Comparison of ENCODE assay signal across 14 cellular contexts in genomic region chrX:93932471-93933220, GRCh38.
"Had no signal": no experiment of that assay in that cellular context is flagged by ENCODE, and none has a peak within 500 bp of the region (broad histone marks: within the 10 kb centered on the region; RNA-seq: fewer than 3 reads in every experiment).

No MANE protein-coding gene starts in this region.

- H3K9me3 ChIP-seq: esophagus squamous epithelium, lower lobe of right lung, thoracic aorta had no signal

- H3K4me3 ChIP-seq: esophagus squamous epithelium, lower lobe of right lung, spleen, stomach, thoracic aorta had no signal

- ATAC-seq: activated CD4-positive, CD25-positive, alpha-beta regulatory T cell treated with anti-CD3 and anti-CD28 coated beads, Interleukin-2, amount 50 U/mL, for 24 hours; left colon; lower lobe of right lung; sciatic nerve had no signal

- H3K27me3 ChIP-seq: esophagus squamous epithelium, spleen, stomach had no signal

- H3K27ac ChIP-seq: esophagus squamous epithelium, lower lobe of right lung, spleen, stomach, thoracic aorta had no signal

- H3K4me1 ChIP-seq: esophagus squamous epithelium, lower lobe of right lung, spleen, stomach had no signal

- DNase-seq: activated CD4-positive, alpha-beta T cell treated with anti-CD3 and anti-CD28 coated beads, Interleukin-2, amount 50 U/mL, for 1 hour; activated naive CD8-positive, alpha-beta T cell treated with anti-CD3 and anti-CD28 coated beads for 36 hours; effector CD8-positive, alpha-beta T cell; esophagus squamous epithelium; foreskin fibroblast; immature natural killer cell; left colon; lower lobe of right lung; spleen; stimulated activated CD4-positive, alpha-beta T cell treated with anti-CD3 and anti-CD28 coated beads, Interleukin-1b, Interleukin-23, amount 100 ng/mL, for 48 hours; stomach had no signal

- H3K36me3 ChIP-seq: esophagus squamous epithelium, lower lobe of right lung, spleen, stomach, thoracic aorta had no signal
